Comparison of ENCODE assay signal across 39 cellular contexts in genomic region chr5:119176785-119177184, GRCh38.
"Had no signal": no experiment of that assay in that cellular context is flagged by ENCODE, and none has a peak within 500 bp of the region (broad histone marks: within the 10 kb centered on the region; RNA-seq: fewer than 3 reads in every experiment).

No MANE protein-coding gene starts in this region.

- H3K27me3 Mint-ChIP-seq: activated naive CD4-positive, alpha-beta T cell treated with anti-CD3 and anti-CD28 coated beads, Interleukin-2, amount 10 ng/mL, durations not matched to agents 7 days and 5 days; activated naive CD4-positive, alpha-beta T cell treated with anti-CD3 and anti-CD28 coated beads, Interleukin-2, amount 50 U/mL, for 24 hours; activated naive CD8-positive, alpha-beta T cell; activated naive CD8-positive, alpha-beta T cell treated with anti-CD3 and anti-CD28 coated beads for 36 hours; activated naive CD8-positive, alpha-beta T cell treated with anti-CD3 and anti-CD28 coated beads, Interleukin-2, amount 10 ng/mL, durations not matched to agents 7 days and 5 days; activated naive CD8-positive, alpha-beta T cell treated with anti-CD3 and anti-CD28 coated beads, Interleukin-2, amount 50 U/mL, for 24 hours; activated T-cell treated with anti-CD3 and anti-CD28 coated beads, Interleukin-2, amount 50 U/mL, for 24 hours; activated T-helper 17 cell treated with anti-CD3 and anti-CD28 coated beads, Interleukin-2, amount 50 U/mL, for 72 hours; brain; central memory CD8-positive, alpha-beta T cell had no signal

- H3K9me3 ChIP-seq: adrenal gland, ascending aorta, body of pancreas, breast epithelium had no signal

- H3K27me3 ChIP-seq: adrenal gland, ascending aorta, body of pancreas, brain microvascular endothelial cell, breast epithelium, cardiac muscle cell had no signal

- H3K27ac Mint-ChIP-seq: activated naive CD4-positive, alpha-beta T cell treated with anti-CD3 and anti-CD28 coated beads for 36 hours; activated naive CD4-positive, alpha-beta T cell treated with anti-CD3 and anti-CD28 coated beads, Interleukin-2, amount 10 ng/mL, durations not matched to agents 7 days and 5 days; activated naive CD4-positive, alpha-beta T cell treated with anti-CD3 and anti-CD28 coated beads, Interleukin-2, amount 50 U/mL, for 24 hours; activated naive CD4-positive, alpha-beta T cell treated with anti-CD3 and anti-CD28 coated beads, Interleukin-2, amount 50 U/mL, for 72 hours; activated naive CD8-positive, alpha-beta T cell; activated naive CD8-positive, alpha-beta T cell treated with anti-CD3 and anti-CD28 coated beads for 36 hours; activated naive CD8-positive, alpha-beta T cell treated with anti-CD3 and anti-CD28 coated beads, Interleukin-2, amount 10 ng/mL, durations not matched to agents 7 days and 5 days; activated naive CD8-positive, alpha-beta T cell treated with anti-CD3 and anti-CD28 coated beads, Interleukin-2, amount 50 U/mL, for 24 hours; activated T-cell treated with anti-CD3 and anti-CD28 coated beads, Interleukin-2, amount 50 U/mL, for 24 hours; activated T-cell treated with anti-CD3 and anti-CD28 coated beads, Interleukin-2, amount 50 U/mL, for 72 hours; activated T-helper 1 cell treated with anti-CD3 and anti-CD28 coated beads, Interleukin-12 subunit alpha, Interleukin-12 subunit beta, Interleukin-2, Interleukin-4 antibody, amounts not matched to agents 30 ng/mL and 10 ng/mL and 1 ng/mL, durations not matched to agents 14 hours and 24 hours and 36 hours; activated T-helper 2 cell treated with anti-CD3 and anti-CD28 coated beads, Interferon-gamma antibody, Interleukin-2, Interleukin-4, amounts not matched to agents 10 μg/mL and 5 μg/mL and 100 μg/mL, durations not matched to agents 14 hours and 24 hours and 36 hours; brain had no signal

- H3K36me3 ChIP-seq: brain microvascular endothelial cell, breast epithelium had no signal

- H3K9me3 Mint-ChIP-seq: activated naive CD4-positive, alpha-beta T cell treated with anti-CD3 and anti-CD28 coated beads for 36 hours; activated naive CD4-positive, alpha-beta T cell treated with anti-CD3 and anti-CD28 coated beads, Interleukin-2, amount 10 ng/mL, durations not matched to agents 7 days and 5 days; activated naive CD4-positive, alpha-beta T cell treated with anti-CD3 and anti-CD28 coated beads, Interleukin-2, amount 50 U/mL, for 24 hours; activated naive CD4-positive, alpha-beta T cell treated with anti-CD3 and anti-CD28 coated beads, Interleukin-2, amount 50 U/mL, for 72 hours; activated naive CD8-positive, alpha-beta T cell treated with anti-CD3 and anti-CD28 coated beads for 36 hours; activated naive CD8-positive, alpha-beta T cell treated with anti-CD3 and anti-CD28 coated beads, Interleukin-2, amount 10 ng/mL, durations not matched to agents 7 days and 5 days; activated naive CD8-positive, alpha-beta T cell treated with anti-CD3 and anti-CD28 coated beads, Interleukin-2, amount 50 U/mL, for 24 hours; activated T-cell treated with anti-CD3 and anti-CD28 coated beads, Interleukin-2, amount 50 U/mL, for 24 hours; activated T-cell treated with anti-CD3 and anti-CD28 coated beads, Interleukin-2, amount 50 U/mL, for 4 hours; activated T-cell treated with anti-CD3 and anti-CD28 coated beads, Interleukin-2, amount 50 U/mL, for 72 hours; activated T-helper 1 cell treated with anti-CD3 and anti-CD28 coated beads, Interleukin-12 subunit alpha, Interleukin-12 subunit beta, Interleukin-2, Interleukin-4 antibody, amounts not matched to agents 30 ng/mL and 10 ng/mL and 1 ng/mL, durations not matched to agents 14 hours and 24 hours and 36 hours; activated T-helper 17 cell treated with anti-CD3 and anti-CD28 coated beads, Interleukin-2, amount 50 U/mL, for 72 hours; activated T-helper 2 cell treated with anti-CD3 and anti-CD28 coated beads, Interferon-gamma antibody, Interleukin-2, Interleukin-4, amounts not matched to agents 10 μg/mL and 5 μg/mL and 100 μg/mL, durations not matched to agents 14 hours and 24 hours and 36 hours; brain; central memory CD8-positive, alpha-beta T cell had no signal

- ATAC-seq: activated naive CD4-positive, alpha-beta T cell treated with anti-CD3 and anti-CD28 coated beads, Interleukin-2, amount 50 U/mL, for 72 hours; activated naive CD8-positive, alpha-beta T cell treated with anti-CD3 and anti-CD28 coated beads, Interleukin-2, amount 50 U/mL, for 24 hours; activated T-cell treated with anti-CD3 and anti-CD28 coated beads, Interleukin-2, amount 50 U/mL, for 4 hours; activated T-cell treated with anti-CD3 and anti-CD28 coated beads, Interleukin-2, amount 50 U/mL, for 72 hours; activated T-helper 17 cell treated with anti-CD3 and anti-CD28 coated beads, Interleukin-2, amount 50 U/mL, for 72 hours; body of pancreas had no signal

- DNase-seq: activated effector memory CD4-positive, alpha-beta T cell treated with anti-CD3 and anti-CD28 coated beads, Interleukin-2, amount 50 U/mL, for 16 hours; activated effector memory CD4-positive, alpha-beta T cell treated with Interleukin-2 at 50 U/mL for 16 hours; activated gamma-delta T cell; activated gamma-delta T cell treated with Interleukin-2 at 50 U/mL for 16 hours; activated naive CD4-positive, alpha-beta T cell; activated naive CD4-positive, alpha-beta T cell treated with anti-CD3 and anti-CD28 coated beads for 36 hours; activated naive CD4-positive, alpha-beta T cell treated with anti-CD3 and anti-CD28 coated beads, Interleukin-2, amount 10 ng/mL, durations not matched to agents 7 days and 5 days; activated naive CD4-positive, alpha-beta T cell treated with anti-CD3 and anti-CD28 coated beads, Interleukin-2, amount 50 U/mL, for 16 hours; activated naive CD4-positive, alpha-beta T cell treated with Interleukin-2 at 50 U/mL for 16 hours; activated naive CD8-positive, alpha-beta T cell treated with anti-CD3 and anti-CD28 coated beads for 36 hours; activated naive CD8-positive, alpha-beta T cell treated with anti-CD3 and anti-CD28 coated beads, Interleukin-2, amount 10 ng/mL, durations not matched to agents 7 days and 5 days; activated naive CD8-positive, alpha-beta T cell treated with anti-CD3 and anti-CD28 coated beads, Interleukin-2, amount 50 U/mL, for 24 hours; activated T-cell treated with anti-CD3 and anti-CD28 coated beads, Interleukin-2, amount 50 U/mL, for 24 hours; activated T-cell treated with anti-CD3 and anti-CD28 coated beads, Interleukin-2, amount 50 U/mL, for 4 hours; activated T-cell treated with anti-CD3 and anti-CD28 coated beads, Interleukin-2, amount 50 U/mL, for 48 hours; activated T-cell treated with anti-CD3 and anti-CD28 coated beads, Interleukin-2, amount 50 U/mL, for 72 hours; adrenal gland; amniotic stem cell; amygdala; anterior cingulate cortex; aorta; body of pancreas; brain microvascular endothelial cell; caudate nucleus; central memory CD4-positive, alpha-beta T cell; cerebellar nuclear complex had no signal

- H3K4me1 ChIP-seq: adrenal gland, ascending aorta, body of pancreas, breast epithelium had no signal

- H3K4me3 Mint-ChIP-seq: activated naive CD4-positive, alpha-beta T cell treated with anti-CD3 and anti-CD28 coated beads for 36 hours; activated naive CD4-positive, alpha-beta T cell treated with anti-CD3 and anti-CD28 coated beads, Interleukin-2, amount 10 ng/mL, durations not matched to agents 7 days and 5 days; activated naive CD4-positive, alpha-beta T cell treated with anti-CD3 and anti-CD28 coated beads, Interleukin-2, amount 50 U/mL, for 24 hours; activated naive CD8-positive, alpha-beta T cell; activated naive CD8-positive, alpha-beta T cell treated with anti-CD3 and anti-CD28 coated beads for 36 hours; activated naive CD8-positive, alpha-beta T cell treated with anti-CD3 and anti-CD28 coated beads, Interleukin-2, amount 10 ng/mL, durations not matched to agents 7 days and 5 days; activated naive CD8-positive, alpha-beta T cell treated with anti-CD3 and anti-CD28 coated beads, Interleukin-2, amount 50 U/mL, for 24 hours; activated T-cell treated with anti-CD3 and anti-CD28 coated beads, Interleukin-2, amount 50 U/mL, for 24 hours; activated T-cell treated with anti-CD3 and anti-CD28 coated beads, Interleukin-2, amount 50 U/mL, for 4 hours; activated T-cell treated with anti-CD3 and anti-CD28 coated beads, Interleukin-2, amount 50 U/mL, for 72 hours; activated T-helper 1 cell treated with anti-CD3 and anti-CD28 coated beads, Interleukin-12 subunit alpha, Interleukin-12 subunit beta, Interleukin-2, Interleukin-4 antibody, amounts not matched to agents 30 ng/mL and 10 ng/mL and 1 ng/mL, durations not matched to agents 14 hours and 24 hours and 36 hours; activated T-helper 17 cell treated with anti-CD3 and anti-CD28 coated beads, Interleukin-2, amount 50 U/mL, for 72 hours; brain; central memory CD8-positive, alpha-beta T cell had no signal

- H3K27ac ChIP-seq: adrenal gland, ascending aorta, body of pancreas, brain microvascular endothelial cell, breast epithelium, cardiac muscle cell had no signal

- H3K4me3 ChIP-seq: adrenal gland, ascending aorta, body of pancreas, breast epithelium, cardiac muscle cell had no signal

- H3K4me1 Mint-ChIP-seq: activated T-helper 17 cell treated with anti-CD3 and anti-CD28 coated beads, Interleukin-2, amount 50 U/mL, for 72 hours; brain had no signal

- FAIRE-seq: astrocyte, bronchial epithelial cell had no signal
